In genomic region chr2:138565251-138565598, GRCh38 we compare ENCODE assay signal across 27 cellular contexts.
"Had no signal": no experiment of that assay in that cellular context is flagged by ENCODE, and none has a peak within 500 bp of the region (broad histone marks: within the 10 kb centered on the region; RNA-seq: fewer than 3 reads in every experiment).

No MANE protein-coding gene starts in this region.

- H3K4me3 Mint-ChIP-seq: central memory CD8-positive, alpha-beta T cell; naive thymus-derived CD4-positive, alpha-beta T cell; nephron; neural progenitor cell; stimulated activated memory B cell treated with anti-CD40 and anti-IgM and Interleukin-4, amounts not matched to agents 10 μg/mL and 1 μg/mL and 100 μg/mL, for 72 hours had no signal

- H3K36me3 ChIP-seq: prostate gland, uterus had no signal

- H3K4me3 ChIP-seq: coronary artery, gastrocnemius medialis, heart right ventricle, neural progenitor cell, prostate gland, sigmoid colon, spleen, testis, tibial nerve, upper lobe of right lung, uterus had no signal

- H3K9me3 ChIP-seq: gastrocnemius medialis, heart right ventricle, prostate gland, sigmoid colon, spleen, testis, tibial nerve, upper lobe of right lung, uterus had no signal

- ATAC-seq: left colon; naive thymus-derived CD4-positive, alpha-beta T cell; right cardiac atrium; stimulated activated memory B cell treated with anti-CD40 and anti-IgM and Interleukin-4, amounts not matched to agents 10 μg/mL and 1 μg/mL and 100 μg/mL, for 72 hours; stimulated activated naive CD8-positive, alpha-beta T cell treated with anti-CD3 and anti-CD28 coated beads, Interleukin-15, Interleukin-2, amounts not matched to agents 100 U/mL and 50 U/mL, for 24 hours had no signal

- H3K4me1 ChIP-seq: gastrocnemius medialis, heart right ventricle, neural progenitor cell, prostate gland, sigmoid colon, spleen, testis, tibial nerve, upper lobe of right lung, uterus had no signal

- H3K27ac Mint-ChIP-seq: nephron; neural progenitor cell; stimulated activated memory B cell treated with anti-CD40 and anti-IgM and Interleukin-4, amounts not matched to agents 10 μg/mL and 1 μg/mL and 100 μg/mL, for 72 hours had no signal

- H3K27me3 Mint-ChIP-seq: central memory CD8-positive, alpha-beta T cell; naive thymus-derived CD4-positive, alpha-beta T cell; stimulated activated memory B cell treated with anti-CD40 and anti-IgM and Interleukin-4, amounts not matched to agents 10 μg/mL and 1 μg/mL and 100 μg/mL, for 72 hours had no signal

- DNase-seq: dermis blood vessel endothelial cell; effector memory CD4-positive, alpha-beta T cell; erythroblast; gastrocnemius medialis; heart right ventricle; hippocampal formation; left colon; mesenchymal stem cell; midbrain; naive thymus-derived CD4-positive, alpha-beta T cell; nucleus accumbens; right cardiac atrium; sigmoid colon; spleen; stimulated activated CD4-positive, alpha-beta T cell treated with anti-CD3 and anti-CD28 coated beads, Interleukin-4, amount 100 ng/mL, for 4 hours; stimulated activated naive CD8-positive, alpha-beta T cell treated with anti-CD3 and anti-CD28 coated beads, Interleukin-15, Interleukin-2, amounts not matched to agents 100 U/mL and 50 U/mL, for 24 hours; substantia nigra; testis; upper lobe of right lung; uterus had no signal

- H3K27ac ChIP-seq: coronary artery, gastrocnemius medialis, heart right ventricle, neural progenitor cell, prostate gland, sigmoid colon, spleen, testis, tibial nerve, upper lobe of right lung, uterus had no signal

- H3K9me3 Mint-ChIP-seq: central memory CD8-positive, alpha-beta T cell; naive thymus-derived CD4-positive, alpha-beta T cell; nephron; neural progenitor cell; stimulated activated memory B cell treated with anti-CD40 and anti-IgM and Interleukin-4, amounts not matched to agents 10 μg/mL and 1 μg/mL and 100 μg/mL, for 72 hours had no signal

- H3K4me1 Mint-ChIP-seq: central memory CD8-positive, alpha-beta T cell; naive thymus-derived CD4-positive, alpha-beta T cell; nephron; neural progenitor cell; stimulated activated memory B cell treated with anti-CD40 and anti-IgM and Interleukin-4, amounts not matched to agents 10 μg/mL and 1 μg/mL and 100 μg/mL, for 72 hours had no signal

- H3K27me3 ChIP-seq: gastrocnemius medialis, heart right ventricle, neural progenitor cell, sigmoid colon, spleen, testis, tibial nerve, upper lobe of right lung, uterus had no signal
